In the genomic region with DNA sequence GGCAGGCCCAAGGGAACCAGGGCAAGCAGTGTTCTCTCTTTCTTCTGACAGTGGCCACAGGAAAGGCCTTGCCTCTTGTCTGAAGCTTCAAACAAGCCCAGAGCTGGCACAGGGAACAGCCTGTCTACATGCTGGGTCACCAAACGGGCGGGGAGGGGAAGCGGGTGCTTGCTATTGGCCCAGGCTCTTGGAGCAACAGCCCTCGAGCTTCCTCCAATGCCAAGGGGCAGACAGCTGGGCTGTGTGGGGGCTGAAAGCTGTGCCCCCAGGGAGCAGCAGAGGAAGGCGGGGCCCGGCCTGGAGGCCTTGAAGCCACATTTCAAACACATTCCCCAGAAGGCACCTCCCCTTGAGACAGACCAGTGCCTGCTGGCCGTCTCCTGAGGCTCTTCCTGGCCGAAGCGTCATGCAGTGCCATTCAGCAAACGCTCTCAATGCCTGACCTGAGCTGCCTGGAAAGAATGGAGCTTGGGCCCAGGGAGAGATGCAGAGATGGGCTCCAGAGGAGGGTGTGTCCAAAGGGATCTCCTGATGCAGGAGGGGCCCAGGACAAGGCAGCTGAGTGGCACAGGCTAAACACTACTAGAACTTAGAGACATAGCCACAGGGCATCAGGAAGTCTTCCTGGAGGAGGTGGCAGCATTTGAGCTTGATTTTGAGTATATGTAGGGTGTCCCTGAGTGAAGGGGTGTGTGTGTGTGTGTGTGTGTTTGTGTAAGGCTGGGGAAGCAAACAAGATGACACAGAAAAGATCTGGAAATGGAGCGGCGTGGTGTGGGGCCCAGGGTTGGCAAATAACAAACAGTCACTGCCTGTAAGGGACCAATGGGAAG, we compare ENCODE assay signal across 10 cellular contexts. TPM values are rescaled to one million over a fixed set of nuclear protein-coding genes. Genes with fewer than 3 reads are reported as not detected.
DNase-seq lines count a peak whose midpoint lies in the region; ATAC-seq lines count a peak whose summit lies in the region.
"Had no signal": no experiment of that assay in that cellular context is flagged by ENCODE, and none has a peak within 500 bp of the region (broad histone marks: within the 10 kb centered on the region; RNA-seq: fewer than 3 reads in every experiment).

No MANE protein-coding gene starts in this region.

- H3K9ac ChIP-seq in adipocyte (ENCODE audit: low read length): peak overlapping the region; percentile 53
- H3K9ac ChIP-seq: KMS-11 had no signal

- ATAC-seq in HG03025 (IDR thresholded peaks at IDR 0.05; ENCODE audit: low FRiP score, unreplicated experiment) (no peak), HG02678 (IDR thresholded peaks at IDR 0.05; ENCODE audit: unreplicated experiment) (no peak), HG03378 (IDR thresholded peaks at IDR 0.05; ENCODE audit: unreplicated experiment) (no peak)

- no peaks in the 10 kb centered on the region for H3K36me3 ChIP-seq in adipocyte (ENCODE audit: control insufficient read depth, insufficient read depth, low read length, severe bottlenecking)

- DNase-seq in A172 (ENCODE audit: low spot score) (peak; percentile 59), H4 (ENCODE audit: low spot score) (peak; percentile 76), adipocyte (ENCODE audit: low read depth) (peak; percentile 66), iris pigment epithelial cell (ENCODE audit: low read depth) (peak; percentile 37), SK-N-DZ (ENCODE audit: low spot score) (no peak)

- no peaks in the 10 kb centered on the region for H3K9me3 ChIP-seq in adipocyte (ENCODE audit: control insufficient read depth, low read length)

- peaks cover 2% of the 10 kb centered on the region for H3K27me3 ChIP-seq in adipocyte (replicated peaks; ENCODE audit: control insufficient read depth, insufficient read depth, low read length)

- H3K4me3 ChIP-seq in adipocyte (ENCODE audit: low read length): no peak overlapping the region

- H3K4me1 ChIP-seq in adipocyte (ENCODE audit: control insufficient read depth, insufficient read depth, low read length): peaks cover 30% of the 10 kb centered on the region

RNA-seq across cellular contexts. Expression of gene FIBCD1, which starts 2.5 kb away (rescaled TPM):
- 1.6 and 2.6 TPM in 2 replicates for total RNA-seq in A172 (2014; rRNA removed; shearing (Covaris generic))
- total RNA-seq in H4 (2014; rRNA removed; shearing (Covaris generic)): 5.3 and 7.5 TPM in 2 replicates
- polyA plus RNA-seq in SK-N-DZ (2014; cell fraction: cytosol; rRNA removed): not detected in 2 replicates
- polyA plus RNA-seq in SK-N-DZ (2014; cell fraction: nucleus; rRNA removed): 0.83 TPM in 1 of 2 replicates, not detected in the other
- total RNA-seq: liver had no signal
- polyA plus RNA-seq: liver had no signal

RNA-seq across cellular contexts. Expression of gene QRFP, which starts 39.9 kb away (rescaled TPM):
- not detected in 2 replicates for total RNA-seq in A172 (2014; rRNA removed; shearing (Covaris generic))
- not detected in 2 replicates for total RNA-seq in H4 (2014; rRNA removed; shearing (Covaris generic))
- not detected in 2 replicates for polyA plus RNA-seq in SK-N-DZ (2014; cell fraction: cytosol; rRNA removed)
- polyA plus RNA-seq in SK-N-DZ (2014; cell fraction: nucleus; rRNA removed): not detected in 2 replicates
- polyA plus RNA-seq: liver had no signal
